ENCODE assay signal across 1 cellular context in genomic region chr9:89154218-89154617, GRCh38.
TF ChIP-seq lines count a peak whose summit lies in the region.

No MANE protein-coding gene starts in this region.

TF ChIP-seq in HCT116, 20 proteins besides CTCF, POLR2A, EP300 and RAD21:
- no peak for TF ChIP-seq TCF7L2 (IDR thresholded peaks at IDR 0.05; ENCODE audit: borderline replicate concordance, extremely low read depth, insufficient read depth, insufficient read length)
- no peak for TF ChIP-seq ATF3 (IDR thresholded peaks at IDR 0.05)
- TF ChIP-seq MAX (IDR thresholded peaks at IDR 0.05): no peak
- TF ChIP-seq ZBTB33 (IDR thresholded peaks at IDR 0.05; ENCODE audit: extremely low read depth, insufficient replicate concordance, low read length): no peak
- no peak for TF ChIP-seq CBX3 (IDR thresholded peaks at IDR 0.05; ENCODE audit: low read depth)
- no peak for TF ChIP-seq ELF1 (IDR thresholded peaks at IDR 0.05; ENCODE audit: borderline replicate concordance, low read depth)
- no peak for TF ChIP-seq SP1 (IDR thresholded peaks at IDR 0.05; ENCODE audit: low read depth)
- no peak for TF ChIP-seq YY1 (IDR thresholded peaks at IDR 0.05; ENCODE audit: extremely low read depth, insufficient replicate concordance, low read depth, low read length)
- no peak; the same call in 1 of the 2 replicates for TF ChIP-seq SIN3A (IDR thresholded peaks at IDR 0.05; ENCODE audit: low read depth)
- TF ChIP-seq EZH2phosphoT487 (IDR thresholded peaks at IDR 0.05; ENCODE audit: borderline replicate concordance): no peak
- no peak for TF ChIP-seq FOSL1 (IDR thresholded peaks at IDR 0.05; ENCODE audit: low read depth)
- TF ChIP-seq EZH2 (IDR thresholded peaks at IDR 0.05): no peak
- TF ChIP-seq ZFX (IDR thresholded peaks at IDR 0.05): no peak
- no peak for TF ChIP-seq ZNF274 (IDR thresholded peaks at IDR 0.05; ENCODE audit: low read depth, low read length)
- no peak for TF ChIP-seq CEBPB (IDR thresholded peaks at IDR 0.05; ENCODE audit: low read depth)
